21 cellular contexts compared by ENCODE assay signal in genomic region chr1:192496369-192497056, GRCh38.
"Had no signal": no experiment of that assay in that cellular context is flagged by ENCODE, and none has a peak within 500 bp of the region (broad histone marks: within the 10 kb centered on the region; RNA-seq: fewer than 3 reads in every experiment).

No MANE protein-coding gene starts in this region.

- H3K9me3 ChIP-seq: colonic mucosa, right atrium auricular region, suprapubic skin, vagina had no signal

- ATAC-seq: activated CD8-positive, alpha-beta T cell treated with anti-CD3 and anti-CD28 coated beads, Interleukin-2, amount 10 ng/mL, durations not matched to agents 7 days and 5 days; heart right ventricle; left lobe of liver; naive thymus-derived CD4-positive, alpha-beta T cell; stimulated activated naive CD8-positive, alpha-beta T cell treated with anti-CD3 and anti-CD28 coated beads, Interleukin-15, amount 100 ng/mL, for 72 hours; T-cell had no signal

- H3K4me3 ChIP-seq: colonic mucosa, heart right ventricle, lung, right atrium auricular region, skin epidermis, suprapubic skin, vagina had no signal

- H3K4me1 ChIP-seq: colonic mucosa, heart right ventricle, right atrium auricular region, suprapubic skin, vagina had no signal

- H3K27ac ChIP-seq: brain microvascular endothelial cell, colonic mucosa, heart right ventricle, right atrium auricular region, skin epidermis, suprapubic skin, vagina had no signal

- H3K27me3 ChIP-seq: brain microvascular endothelial cell, colonic mucosa, heart right ventricle, right atrium auricular region, suprapubic skin, vagina had no signal

- H3K36me3 ChIP-seq: brain microvascular endothelial cell, colonic mucosa, heart right ventricle, right atrium auricular region, suprapubic skin, vagina had no signal

- DNase-seq: activated CD4-positive, alpha-beta T cell treated with anti-CD3 and anti-CD28 coated beads for 1 hour; activated CD4-positive, alpha-beta T cell treated with anti-CD3 and anti-CD28 coated beads, Interleukin-2, amount 50 U/mL, for 1 hour; activated CD8-positive, alpha-beta T cell treated with anti-CD3 and anti-CD28 coated beads, Interleukin-2, amount 10 ng/mL, durations not matched to agents 7 days and 5 days; activated gamma-delta T cell; aorta; brain microvascular endothelial cell; caudate nucleus; colonic mucosa; endodermal cell; heart right ventricle; naive thymus-derived CD4-positive, alpha-beta T cell; stimulated activated CD4-positive, alpha-beta T cell treated with anti-CD3 and anti-CD28 coated beads, Interleukin-1b, Interleukin-23, amount 100 ng/mL, for 48 hours; stimulated activated naive CD8-positive, alpha-beta T cell treated with anti-CD3 and anti-CD28 coated beads, Interleukin-15, amount 100 ng/mL, for 72 hours; T-cell; trophoblast cell had no signal
